In the genomic region with DNA sequence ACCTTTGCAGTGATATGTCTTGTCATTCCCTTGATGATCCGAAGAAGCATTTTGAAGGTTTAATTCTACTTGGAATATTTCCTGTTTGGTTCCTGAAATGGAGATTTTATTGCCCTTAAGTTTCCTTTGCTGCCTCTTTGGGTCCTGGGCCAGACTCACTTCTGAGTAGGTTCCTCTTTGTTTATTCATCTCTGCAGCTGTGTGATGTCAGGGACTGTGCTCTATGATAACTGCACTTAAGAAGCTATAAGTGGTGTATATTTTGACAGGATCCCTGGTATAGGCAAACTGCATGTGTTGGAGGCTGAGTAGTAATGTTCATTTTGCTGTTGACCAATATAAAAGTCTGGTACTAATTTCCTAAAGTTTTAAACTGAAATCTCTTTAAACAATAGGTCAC, we compare ENCODE assay signal across 11 cellular contexts. TPM values are rescaled to one million over a fixed set of nuclear protein-coding genes. Genes with fewer than 3 reads are reported as not detected.
DNase-seq lines count a peak whose midpoint lies in the region; FAIRE-seq and TF ChIP-seq lines count a peak whose summit lies in the region.
"Had no signal": no experiment of that assay in that cellular context is flagged by ENCODE, and none has a peak within 500 bp of the region (broad histone marks: within the 10 kb centered on the region; RNA-seq: fewer than 3 reads in every experiment).

A gene with protein sequence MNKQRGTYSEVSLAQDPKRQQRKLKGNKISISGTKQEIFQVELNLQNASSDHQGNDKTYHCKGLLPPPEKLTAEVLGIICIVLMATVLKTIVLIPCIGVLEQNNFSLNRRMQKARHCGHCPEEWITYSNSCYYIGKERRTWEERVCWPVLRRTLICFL (minus strand): TSS at position 371 of the 400 bp plus-strand sequence. CDS start 182 bp downstream, at position 189.

- H3K4me1 ChIP-seq in BE2C = no peaks in the 10 kb centered on the region

- no peak for FAIRE-seq in bronchial epithelial cell (lab: Jason Lieb, UNC)

- no peaks in the 10 kb centered on the region for H3K36me3 ChIP-seq in bronchial epithelial cell (ENCODE audit: control insufficient read depth, insufficient read depth, low read length)
- H3K36me3 ChIP-seq in BE2C = no peaks in the 10 kb centered on the region

- H3K9me3 ChIP-seq in BE2C = no peaks in the 10 kb centered on the region

- no peak within 1 kb of the TSS for H3K4me3 ChIP-seq in bronchial epithelial cell (ENCODE audit: low read depth, low read length)
- no peak within 1 kb of the TSS for H3K4me3 ChIP-seq in skeletal muscle cell (ENCODE audit: low read depth, low read length)
- no peak within 1 kb of the TSS for H3K4me3 ChIP-seq in BE2C (ENCODE audit: low read depth, low read length)

- peak; percentile 50 for DNase-seq in NCI-H2107 treated with DMSO at 0.1 percent for 48 hours (lab: John Stamatoyannopoulos, UW; ENCODE audit: unreplicated experiment)
- DNase-seq in NCI-H2107 (lab: John Stamatoyannopoulos, UW) = no peak
- peak; percentile 97 for DNase-seq in NCI-H510A treated with DMSO at 0.1 percent for 48 hours (lab: John Stamatoyannopoulos, UW)
- DNase-seq in bronchial epithelial cell (ENCODE audit: low read depth) = peak; percentile 58
- DNase-seq in skeletal muscle cell (ENCODE audit: low read depth) = peak; percentile 54
- DNase-seq in BE2C = no peak
- DNase-seq in activated CD4-positive, alpha-beta T cell treated with anti-CD3 and anti-CD28 coated beads, Interleukin-2, amount 50 U/mL, for 4 hours = no peak
- no peak for DNase-seq in NCI-H82 treated with DMSO at 0.1 percent for 48 hours (lab: John Stamatoyannopoulos, UW; ENCODE audit: unreplicated experiment)
- DNase-seq: 8988T; NCI-H1694; stimulated activated CD4-positive, alpha-beta T cell treated with anti-CD3 and anti-CD28 coated beads, Interleukin-2, amount 100 ng/mL, for 24 hours had no signal

- TF ChIP-seq CTCF in bronchial epithelial cell (IDR thresholded peaks at IDR 0.05; ENCODE audit: insufficient read depth, low read length, severe bottlenecking) (no peak), BE2C (IDR thresholded peaks at IDR 0.05; ENCODE audit: low read depth, low read length) (no peak)

- H3K27me3 ChIP-seq in bronchial epithelial cell (ENCODE audit: control insufficient read depth, insufficient read depth, low read length) (no peaks in the 10 kb centered on the region), BE2C (no peaks in the 10 kb centered on the region)

RNA-seq across cellular contexts. Expression of the gene that starts here (rescaled TPM):
- not detected in 2 replicates for total RNA-seq in bronchial epithelial cell
- polyA plus RNA-seq in BE2C (2012; ENCODE audit: insufficient read depth, insufficient read length, low read depth) = not detected

Comparison
In these comparisons a context has a peak if more than half of its experiments do, and no peak if none do; other contexts are left out.
1. DNase-seq: peak in NCI-H2107 treated with DMSO at 0.1 percent for 48 hours (single experiment), NCI-H510A treated with DMSO at 0.1 percent for 48 hours (single experiment) and skeletal muscle cell (single experiment); none in NCI-H2107 (single experiment), BE2C (single experiment), activated CD4-positive, alpha-beta T cell treated with anti-CD3 and anti-CD28 coated beads, Interleukin-2, amount 50 U/mL, for 4 hours (0 of 2) and NCI-H82 treated with DMSO at 0.1 percent for 48 hours (single experiment).
2. Peak in DNase-seq in bronchial epithelial cell; RNA of the gene not detected or under 1 TPM.